In genomic region chr5:172479034-172479783, GRCh38 we compare ENCODE assay signal across 8 cellular contexts. TPM values are rescaled to one million over a fixed set of nuclear protein-coding genes. Genes with fewer than 3 reads are reported as not detected.
A peak's percentile ranks its signal among the peaks of the same experiment; 100 is the strongest.
DNase-seq lines count a peak whose midpoint lies in the region; ATAC-seq, FAIRE-seq and TF ChIP-seq lines count a peak whose summit lies in the region.

No MANE protein-coding gene starts in this region.

- ATAC-seq in HG02981 (IDR thresholded peaks at IDR 0.05; ENCODE audit: unreplicated experiment) (peak; percentile 76), WTC11 (peak; percentile 93), GM18519 (IDR thresholded peaks at IDR 0.05; ENCODE audit: low FRiP score, unreplicated experiment) (no peak)

- H3K27ac Mint-ChIP-seq in WTC11 (no peak overlapping the region), chondrocyte (ENCODE audit: unreplicated experiment) (no peak overlapping the region)

- TF ChIP-seq CTCF in WTC11 (IDR thresholded peaks at IDR 0.05) (peak; percentile 71), chondrocyte (IDR thresholded peaks at IDR 0.05) (peak; percentile 94), kidney (IDR thresholded peaks at IDR 0.05; ENCODE audit: borderline replicate concordance, extremely low read depth, insufficient read depth) (peak; percentile 95)

- H3K36me3 Mint-ChIP-seq in WTC11 (no peaks in the 10 kb centered on the region), chondrocyte (ENCODE audit: low read depth) (no peaks in the 10 kb centered on the region)

- FAIRE-seq in kidney (lab: Jason Lieb, UNC) = peak; percentile 46

- H3K36me3 ChIP-seq in kidney (ENCODE audit: control insufficient read depth in 1 of 2, insufficient read depth in 2 of 2, low read length in 2 of 2) = no peaks in the 10 kb centered on the region

- H3K9ac ChIP-seq in kidney (ENCODE audit: low read length in 2 of 2) = no peak overlapping the region

- peaks cover 0 to 4% of the 10 kb centered on the region in 2 donors for H3K4me1 ChIP-seq in kidney (ENCODE audit: control insufficient read depth in 1 of 2, insufficient read depth in 1 of 2, low read depth in 1 of 2, low read length in 2 of 2)

- H3K4me3 Mint-ChIP-seq in WTC11 (peak overlapping the region; percentile 18), chondrocyte (ENCODE audit: unreplicated experiment) (no peak overlapping the region)

- H3K27ac ChIP-seq in kidney (ENCODE audit: low read depth in 2 of 2, low read length in 2 of 2) = no peak overlapping the region

- no peaks in the 10 kb centered on the region for H3K9me3 ChIP-seq in kidney (ENCODE audit: control insufficient read depth in 1 of 2, low read length in 2 of 2)

- CTCF ChIA-PET in WTC11 (lab: Charles Lee) = interaction anchor here (0.6 to 1.5 kb wide), 41 partner anchors 10 to 279 kb away, joined by 3 to 93 read pairs (median 6); partner anchors contain the start of gene NEURL1B

- DNase-seq in GM04503 (ENCODE audit: low read depth) (peak; percentile 33), NCI-H2196 (lab: John Stamatoyannopoulos, UW; ENCODE audit: unreplicated experiment) (peak; percentile 90), WTC11 (ENCODE audit: low spot score) (peak; percentile 86), chondrocyte (ENCODE audit: low spot score) (no peak), kidney (peak; percentile 92)
- DNase-seq in stimulated activated CD4-positive, alpha-beta T cell treated with anti-CD3 and anti-CD28 coated beads, Interleukin-1b, Interleukin-23, amount 100 ng/mL, for 48 hours = peak; percentile 67

- POLR2A ChIA-PET in WTC11 (lab: Charles Lee) = no interaction called here

- no peaks in the 10 kb centered on the region for H3K9me3 Mint-ChIP-seq in WTC11
- no peaks in the 10 kb centered on the region for H3K9me3 Mint-ChIP-seq in chondrocyte (ENCODE audit: low read depth)

- H3K27me3 Mint-ChIP-seq in WTC11 (ENCODE audit: low read depth) (peaks cover 11% of the 10 kb centered on the region), chondrocyte (ENCODE audit: low read depth) (peaks cover 3% of the 10 kb centered on the region)

- intact Hi-C loops in kidney (cut with DNase I) = loop anchor here (10.0 kb wide), 1 partner anchor 466 kb away; no protein-coding TSS in a partner anchor

- no peak overlapping the region for H3K4me3 ChIP-seq in kidney (ENCODE audit: low read length in 2 of 2)

- H3K4me1 Mint-ChIP-seq in WTC11 = peaks cover 5% of the 10 kb centered on the region; the same call in 1 of the 2 replicates
- peaks cover 3% of the 10 kb centered on the region for H3K4me1 Mint-ChIP-seq in chondrocyte (ENCODE audit: low read depth)

TF ChIP-seq in WTC11, 78 proteins besides CTCF, POLR2A, EP300 and RAD21 (continues in another document):
- no peak for TF ChIP-seq AR (CRISPR knock-in tag; IDR thresholded peaks at IDR 0.05)
- TF ChIP-seq GABPB1 (CRISPR knock-in tag; IDR thresholded peaks at IDR 0.05) = no peak
- no peak for TF ChIP-seq ZNF512 (CRISPR knock-in tag; IDR thresholded peaks at IDR 0.05; ENCODE audit: borderline replicate concordance)
- TF ChIP-seq ATF1 (CRISPR knock-in tag; IDR thresholded peaks at IDR 0.05) = no peak
- TF ChIP-seq ZNF425 (CRISPR knock-in tag; conservative IDR thresholded peaks at IDR 0.05) = no peak
- TF ChIP-seq ARID4B (CRISPR knock-in tag; IDR thresholded peaks at IDR 0.05; ENCODE audit: borderline replicate concordance) = peak; percentile 31; the same call in 1 of the 2 replicates
- no peak for TF ChIP-seq ZNF317 (CRISPR knock-in tag; IDR thresholded peaks at IDR 0.05; ENCODE audit: borderline replicate concordance, low read depth)
- no peak for TF ChIP-seq NR3C1 (CRISPR knock-in tag; conservative IDR thresholded peaks at IDR 0.05; ENCODE audit: low read depth)
- TF ChIP-seq ZNF263 (CRISPR knock-in tag; IDR thresholded peaks at IDR 0.05; ENCODE audit: low read depth) = no peak

RNA-seq across cellular contexts. Expression of gene SH3PXD2B, which starts 24.9 kb away (rescaled TPM):
- total RNA-seq in WTC11 (2021) = 52.2 to 64.1 TPM (median 57.4 TPM) in 3 replicates
- 48.9 to 81.1 TPM (median 75.7 TPM) in 3 replicates for total RNA-seq in chondrocyte
- 22.8 TPM for total RNA-seq in kidney
- polyA plus RNA-seq in kidney (ENCODE audit: insufficient read depth, low read depth, low replicate concordance) = 3.1 TPM
